In genomic region chr5:10030219-10030831, GRCh38 we compare ENCODE assay signal across 11 cellular contexts.
DNase-seq lines count a peak whose midpoint lies in the region; ATAC-seq and TF ChIP-seq lines count a peak whose summit lies in the region.
"Had no signal": no experiment of that assay in that cellular context is flagged by ENCODE, and none has a peak within 500 bp of the region (broad histone marks: within the 10 kb centered on the region; RNA-seq: fewer than 3 reads in every experiment).

No MANE protein-coding gene starts in this region.

- no peak overlapping the region for H3K4me3 Mint-ChIP-seq in CD4-positive, alpha-beta T cell
- H3K4me3 Mint-ChIP-seq: stimulated activated naive CD8-positive, alpha-beta T cell treated with anti-CD3 and anti-CD28 coated beads, Interleukin-15, Interleukin-2, amounts not matched to agents 100 ng/mL and 50 ng/mL, for 24 hours had no signal

- H3K9me3 Mint-ChIP-seq in CD4-positive, alpha-beta T cell: peaks cover 19% of the 10 kb centered on the region
- H3K9me3 Mint-ChIP-seq: stimulated activated naive CD8-positive, alpha-beta T cell treated with anti-CD3 and anti-CD28 coated beads, Interleukin-15, Interleukin-2, amounts not matched to agents 100 ng/mL and 50 ng/mL, for 24 hours had no signal

- peaks cover 1% of the 10 kb centered on the region for H3K9me3 ChIP-seq in CD4-positive, alpha-beta T cell (ENCODE audit: control insufficient read depth, low read length)
- H3K9me3 ChIP-seq in HAP-1: no peaks in the 10 kb centered on the region

- no peaks in the 10 kb centered on the region for H3K27me3 ChIP-seq in CD4-positive, alpha-beta T cell (ENCODE audit: control insufficient read depth, insufficient read depth, low read length)
- H3K27me3 ChIP-seq in HAP-1 (ENCODE audit: low read depth): no peaks in the 10 kb centered on the region

- no peaks in the 10 kb centered on the region for H3K36me3 ChIP-seq in HAP-1 (replicated peaks)

- no peaks in the 10 kb centered on the region for H3K4me1 ChIP-seq in HAP-1

- POLR2A ChIA-PET in CD4-positive, alpha-beta T cell (lab: Charles Lee): no interaction called here

- CTCF ChIA-PET in CD4-positive, alpha-beta T cell (lab: Charles Lee): no interaction called here

- DNase-seq in HT1080 (ENCODE audit: low read depth): peak; percentile 55
- peak; percentile 63 for DNase-seq in amniotic epithelial cell (ENCODE audit: low read depth)
- DNase-seq in kidney tubule cell (ENCODE audit: low spot score): peak; percentile 58
- DNase-seq in activated effector memory CD4-positive, alpha-beta T cell treated with anti-CD3 and anti-CD28 coated beads, Interleukin-2, amount 50 U/mL, for 16 hours: no peak
- no peak for DNase-seq in CD4-positive, alpha-beta T cell
- no peak for DNase-seq in activated T-cell treated with anti-CD3 and anti-CD28 coated beads, Interleukin-2, amount 50 U/mL, for 1 hour
- no peak for DNase-seq in HAP-1 (ENCODE audit: low spot score in 2 of 2)
- DNase-seq: activated CD4-positive, CD25-positive, alpha-beta regulatory T cell had no signal

- in situ Hi-C loops in HAP-1 (cut with MboI; ENCODE audit: low sequenced_read_pairs): no loop called here

- no peak for ATAC-seq in CD4-positive, alpha-beta T cell (ENCODE audit: poor library complexity)
- ATAC-seq: sciatic nerve had no signal

- H3K27me3 Mint-ChIP-seq in CD4-positive, alpha-beta T cell: no peaks in the 10 kb centered on the region
- H3K27me3 Mint-ChIP-seq: stimulated activated naive CD8-positive, alpha-beta T cell treated with anti-CD3 and anti-CD28 coated beads, Interleukin-15, Interleukin-2, amounts not matched to agents 100 ng/mL and 50 ng/mL, for 24 hours had no signal

- no peaks in the 10 kb centered on the region for H3K36me3 Mint-ChIP-seq in CD4-positive, alpha-beta T cell (ENCODE audit: low read depth)

- no peak overlapping the region for H3K4me3 ChIP-seq in HAP-1

- no peak overlapping the region for H3K27ac ChIP-seq in C4-2B
- no peak overlapping the region for H3K27ac ChIP-seq in CD4-positive, alpha-beta T cell (ENCODE audit: low read depth, low read length)

- no peak overlapping the region for H3K27ac Mint-ChIP-seq in CD4-positive, alpha-beta T cell
- H3K27ac Mint-ChIP-seq: stimulated activated naive CD8-positive, alpha-beta T cell treated with anti-CD3 and anti-CD28 coated beads, Interleukin-15, Interleukin-2, amounts not matched to agents 100 ng/mL and 50 ng/mL, for 24 hours had no signal

- TF ChIP-seq CTCF in C4-2B (conservative IDR thresholded peaks at IDR 0.05): peak; percentile 46
- TF ChIP-seq CTCF in CD4-positive, alpha-beta T cell (IDR thresholded peaks at IDR 0.05): no peak

- intact Hi-C loops in CD4-positive, alpha-beta T cell (cut with DNase I, micrococcal nuclease): no loop called here

- no peaks in the 10 kb centered on the region for H3K4me1 Mint-ChIP-seq in CD4-positive, alpha-beta T cell (ENCODE audit: low read depth)

Comparison
In these comparisons a context has a peak if more than half of its experiments do, and no peak if none do; other contexts are left out.
1. DNase-seq: peak in HT1080 (single experiment), amniotic epithelial cell (single experiment) and kidney tubule cell (single experiment); none in activated effector memory CD4-positive, alpha-beta T cell treated with anti-CD3 and anti-CD28 coated beads, Interleukin-2, amount 50 U/mL, for 16 hours (single experiment), CD4-positive, alpha-beta T cell (0 of 10), activated T-cell treated with anti-CD3 and anti-CD28 coated beads, Interleukin-2, amount 50 U/mL, for 1 hour (single experiment) and HAP-1 (0 of 2).